ENCODE assay signal across 32 cellular contexts in the genomic region with DNA sequence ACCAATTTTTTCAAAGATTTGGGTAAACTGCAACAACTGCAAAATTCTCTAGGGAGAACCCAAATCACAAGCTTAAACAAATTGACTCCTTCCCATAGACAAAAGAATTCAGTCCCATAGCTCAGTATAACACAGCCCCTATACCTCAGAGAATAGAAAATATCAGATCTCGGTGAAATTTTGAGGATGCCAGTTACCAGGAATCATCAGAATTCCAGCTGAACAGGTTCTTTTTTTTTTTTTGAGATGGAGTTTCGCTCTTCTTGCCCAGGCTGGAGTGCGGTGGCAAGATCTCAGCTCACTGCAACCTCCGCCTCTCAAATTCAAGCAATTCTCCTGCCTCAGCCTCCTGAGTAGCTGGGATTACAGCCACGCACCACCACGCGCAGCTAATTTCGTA. TPM values are rescaled to one million over a fixed set of nuclear protein-coding genes. Genes with fewer than 3 reads are reported as not detected.
DNase-seq lines count a peak whose midpoint lies in the region; ATAC-seq lines count a peak whose summit lies in the region.
"Had no signal": no experiment of that assay in that cellular context is flagged by ENCODE, and none has a peak within 500 bp of the region (broad histone marks: within the 10 kb centered on the region; RNA-seq: fewer than 3 reads in every experiment).

No MANE protein-coding gene starts in this region.

- H3K9ac ChIP-seq in SK-N-MC (ENCODE audit: insufficient read length) = no peak overlapping the region
- H3K9ac ChIP-seq in trophoblast cell (ENCODE audit: low read length) = no peak overlapping the region
- H3K9ac ChIP-seq: BLaER1; BLaER1 treated with 17β-estradiol and CSF1 and Interleukin-3, amounts not matched to agents 10 nM and 100 nM had no signal

- no peak overlapping the region for H3K4ac ChIP-seq in trophoblast cell (ENCODE audit: low read depth, low read length)

- H2BK5ac ChIP-seq in trophoblast cell (ENCODE audit: low read depth, low read length, poor library complexity) = no peak overlapping the region

- DNase-seq in SK-N-MC (ENCODE audit: low read depth, low spot score) = no peak
- DNase-seq in T-helper 17 cell = no peak
- DNase-seq in trophoblast cell = peak; percentile 51 to 91
- DNase-seq in NCI-H1105 (lab: John Stamatoyannopoulos, UW) = no peak
- no peak for DNase-seq in activated naive CD4-positive, alpha-beta T cell treated with anti-CD3 and anti-CD28 coated beads, Interleukin-2, amount 50 U/mL, for 72 hours (ENCODE audit: low spot score in 2 of 2)
- DNase-seq in CD4-positive, alpha-beta memory T cell = no peak
- DNase-seq: 8988T; ACHN; AML-193; BE2C; C1 segment of cervical spinal cord; Caco-2; Calu3; CD4-positive, alpha-beta T cell; CD4-positive, CD25-positive, alpha-beta regulatory T cell; CD8-positive, alpha-beta memory T cell; CD8-positive, alpha-beta T cell; COR-L47; DMS 273 treated with DMSO at 0.1 percent for 48 hours; DMS153; DMS53; DMS79; DMS79 treated with DMSO at 0.1 percent for 48 hours; DND-41; EL had no signal

- peaks cover 0 to 3% of the 10 kb centered on the region in 2 experiments for H3K4me1 ChIP-seq in trophoblast cell (ENCODE audit: control insufficient read depth in 1 of 2, insufficient read depth in 2 of 2, low read length in 2 of 2)
- no peaks in the 10 kb centered on the region for H3K4me1 ChIP-seq in CD4-positive, alpha-beta memory T cell (ENCODE audit: insufficient read depth, low read length)
- H3K4me1 ChIP-seq: A549; BE2C; BLaER1; BLaER1 treated with 17β-estradiol and CSF1 and Interleukin-3, amounts not matched to agents 10 nM and 100 nM; Caco-2 had no signal

- H4K91ac ChIP-seq in trophoblast cell (ENCODE audit: low read depth, low read length) = no peak overlapping the region

- H3K36me3 ChIP-seq in SK-N-MC (ENCODE audit: insufficient read depth, low read length) = no peaks in the 10 kb centered on the region; the same call in 1 of the 2 replicates
- peaks cover 12 to 15% of the 10 kb centered on the region in 2 experiments for H3K36me3 ChIP-seq in trophoblast cell (ENCODE audit: control insufficient read depth in 1 of 2, insufficient read depth in 2 of 2, low read length in 2 of 2)
- H3K36me3 ChIP-seq in CD4-positive, alpha-beta memory T cell (ENCODE audit: insufficient read depth, low read length) = peaks cover 19% of the 10 kb centered on the region

- H3K27ac Mint-ChIP-seq in T-helper 17 cell = peak overlapping the region; percentile 32
- no peak overlapping the region for H3K27ac Mint-ChIP-seq in activated naive CD4-positive, alpha-beta T cell treated with anti-CD3 and anti-CD28 coated beads, Interleukin-2, amount 50 U/mL, for 72 hours
- H3K27ac Mint-ChIP-seq in CD4-positive, alpha-beta memory T cell = no peak overlapping the region
- H3K27ac Mint-ChIP-seq: B cell; CD4-positive, alpha-beta T cell; CD8-positive, alpha-beta T cell had no signal

- no peak overlapping the region for H2BK120ac ChIP-seq in trophoblast cell (ENCODE audit: insufficient read depth, low read length, poor library complexity)

- no peaks in the 10 kb centered on the region for H3K27me3 Mint-ChIP-seq in T-helper 17 cell
- no peaks in the 10 kb centered on the region for H3K27me3 Mint-ChIP-seq in CD4-positive, alpha-beta memory T cell
- H3K27me3 Mint-ChIP-seq: B cell; CD4-positive, alpha-beta T cell; CD4-positive, CD25-positive, alpha-beta regulatory T cell had no signal

- POLR2A ChIA-PET in CD4-positive, alpha-beta memory T cell (lab: Charles Lee; ENCODE audit: partially characterized antibody) = no interaction called here

- peaks cover 3% of the 10 kb centered on the region for H3K4me1 Mint-ChIP-seq in T-helper 17 cell
- peaks cover 0 to 2% (median under 1%) of the 10 kb centered on the region in 4 donors for H3K4me1 Mint-ChIP-seq in CD4-positive, alpha-beta memory T cell
- H3K4me1 Mint-ChIP-seq: B cell, CD14-positive monocyte had no signal

- no peaks in the 10 kb centered on the region for H3K9me3 Mint-ChIP-seq in activated naive CD4-positive, alpha-beta T cell treated with anti-CD3 and anti-CD28 coated beads, Interleukin-2, amount 50 U/mL, for 72 hours
- H3K9me3 Mint-ChIP-seq in CD4-positive, alpha-beta memory T cell = no peaks in the 10 kb centered on the region
- H3K9me3 Mint-ChIP-seq: CD4-positive, alpha-beta T cell; CD4-positive, CD25-positive, alpha-beta regulatory T cell; CD8-positive, alpha-beta memory T cell; CD8-positive, alpha-beta T cell had no signal

- H4K8ac ChIP-seq in trophoblast cell (ENCODE audit: low read depth, low read length) = no peak overlapping the region

- H4K12ac ChIP-seq in trophoblast cell (ENCODE audit: low read depth, low read length) = no peak overlapping the region

- H3K18ac ChIP-seq in trophoblast cell (ENCODE audit: low read length) = no peak overlapping the region

- CTCF ChIA-PET in CD4-positive, alpha-beta memory T cell (lab: Charles Lee; ENCODE audit: partially characterized antibody) = interaction anchor here (1.1 kb wide), 1 partner anchor 644 kb away, joined by 3 read pairs; no protein-coding TSS in a partner anchor

- H2BK12ac ChIP-seq in trophoblast cell (ENCODE audit: low read length) = no peak overlapping the region

- no peak overlapping the region for H3K4me2 ChIP-seq in trophoblast cell (ENCODE audit: low read length)
- H3K4me2 ChIP-seq: A549; BLaER1; BLaER1 treated with 17β-estradiol and CSF1 and Interleukin-3, amounts not matched to agents 10 nM and 100 nM had no signal

- H3K4me3 ChIP-seq in SK-N-MC = no peak overlapping the region
- no peak overlapping the region for H3K4me3 ChIP-seq in trophoblast cell (ENCODE audit: low read depth, low read length)
- H3K4me3 ChIP-seq in CD4-positive, alpha-beta memory T cell (ENCODE audit: low read length in 2 of 2) = no peak overlapping the region
- H3K4me3 ChIP-seq: A549; BLaER1; BLaER1 treated with 17β-estradiol and CSF1 and Interleukin-3, amounts not matched to agents 10 nM and 100 nM had no signal

- no peak overlapping the region for H3K4me3 Mint-ChIP-seq in T-helper 17 cell
- H3K4me3 Mint-ChIP-seq in CD4-positive, alpha-beta memory T cell = no peak overlapping the region
- H3K4me3 Mint-ChIP-seq: B cell; CD14-positive monocyte; CD4-positive, alpha-beta T cell; CD4-positive, CD25-positive, alpha-beta regulatory T cell; CD8-positive, alpha-beta memory T cell; CD8-positive, alpha-beta T cell had no signal

- H3K14ac ChIP-seq in trophoblast cell (ENCODE audit: low read length) = no peak overlapping the region

- H2AFZ ChIP-seq in trophoblast cell (ENCODE audit: insufficient read depth, low read length, poor library complexity) = no peak overlapping the region

- no peak overlapping the region for H3K23ac ChIP-seq in trophoblast cell (ENCODE audit: low read length)

- intact Hi-C loops in CD4-positive, alpha-beta memory T cell (cut with micrococcal nuclease) = no loop called here

- H3K36me3 Mint-ChIP-seq in T-helper 17 cell (ENCODE audit: low read depth) = no peaks in the 10 kb centered on the region
- H3K36me3 Mint-ChIP-seq in activated naive CD4-positive, alpha-beta T cell treated with anti-CD3 and anti-CD28 coated beads, Interleukin-2, amount 50 U/mL, for 72 hours = peaks cover under 1 to 5% of the 10 kb centered on the region in 2 donors
- peaks cover 33 to 58% of the 10 kb centered on the region in 2 donors for H3K36me3 Mint-ChIP-seq in CD4-positive, alpha-beta memory T cell

- H3K79me1 ChIP-seq in trophoblast cell (ENCODE audit: low read length) = peaks cover 2% of the 10 kb centered on the region

- ATAC-seq in T-helper 17 cell = no peak
- ATAC-seq in activated naive CD4-positive, alpha-beta T cell treated with anti-CD3 and anti-CD28 coated beads, Interleukin-2, amount 50 U/mL, for 72 hours = no peak
- ATAC-seq: A549; CD8-positive, alpha-beta T cell had no signal

- H2AK5ac ChIP-seq in trophoblast cell (ENCODE audit: low read length) = no peak overlapping the region

- H3K27me3 ChIP-seq in trophoblast cell (ENCODE audit: insufficient read depth, low read length) = no peaks in the 10 kb centered on the region
- no peaks in the 10 kb centered on the region for H3K27me3 ChIP-seq in CD4-positive, alpha-beta memory T cell (ENCODE audit: insufficient read depth, low read length)
- H3K27me3 ChIP-seq: BE2C; BLaER1; BLaER1 treated with 17β-estradiol and CSF1 and Interleukin-3, amounts not matched to agents 10 nM and 100 nM had no signal

- no CpG with 5 or more reads among the region's 8 CpGs for WGBS in trophoblast cell (ENCODE audit: extremely low coverage, insufficient coverage, insufficient read length)

- H3K27ac ChIP-seq in SK-N-MC = peak overlapping the region; percentile 71; the same call in 1 of the 2 replicates
- no peak overlapping the region for H3K27ac ChIP-seq in trophoblast cell (ENCODE audit: low read depth, low read length)
- H3K27ac ChIP-seq in CD4-positive, alpha-beta memory T cell (ENCODE audit: low read depth, low read length) = no peak overlapping the region
- H3K27ac ChIP-seq: 22Rv1; A549; BLaER1; BLaER1 treated with 17β-estradiol and CSF1 and Interleukin-3, amounts not matched to agents 10 nM and 100 nM; C4-2B had no signal

- H3K9me3 ChIP-seq in SK-N-MC (ENCODE audit: low read depth, low read length) = no peaks in the 10 kb centered on the region
- no peaks in the 10 kb centered on the region for H3K9me3 ChIP-seq in T-helper 17 cell (ENCODE audit: control insufficient read depth, low read length, poor library complexity, severe bottlenecking)
- H3K9me3 ChIP-seq in trophoblast cell (ENCODE audit: insufficient read depth, low read depth, low read length) = no peaks in the 10 kb centered on the region
- H3K9me3 ChIP-seq in CD4-positive, alpha-beta memory T cell (ENCODE audit: control insufficient read depth in 1 of 2, low read length in 2 of 2) = no peaks in the 10 kb centered on the region
- H3K9me3 ChIP-seq: A549, BE2C, BLaER1, Caco-2 had no signal

- no peaks in the 10 kb centered on the region for H3K79me2 ChIP-seq in trophoblast cell (ENCODE audit: control insufficient read depth, insufficient read depth, low read length, poor library complexity)

RNA-seq across cellular contexts. Expression of gene ZFYVE1, which starts 36.7 kb away (rescaled TPM):
- total RNA-seq in T-helper 17 cell = 10 to 100 TPM; 11.0 to 17.9 TPM
- polyA plus RNA-seq in trophoblast cell (2013) = 11.5 and 12.0 TPM in 2 replicates
- 10 to 100 TPM; 13.9 to 23.1 TPM for total RNA-seq in activated naive CD4-positive, alpha-beta T cell treated with anti-CD3 and anti-CD28 coated beads, Interleukin-2, amount 50 U/mL, for 72 hours
- total RNA-seq in CD4-positive, alpha-beta memory T cell = 10 to 100 TPM; 18.7 to 21.5 TPM
- polyA plus RNA-seq in CD4-positive, alpha-beta memory T cell = 10 to 100 TPM in 1 of 2 donors, 1 to 10 TPM in 1; 4.5 to 11.0 TPM

Comparison
In these comparisons a context has a peak if more than half of its experiments do, and no peak if none do; other contexts are left out.
1. DNase-seq: peak in trophoblast cell (2 of 2); none in SK-N-MC (single experiment), T-helper 17 cell (0 of 3), NCI-H1105 (single experiment), activated naive CD4-positive, alpha-beta T cell treated with anti-CD3 and anti-CD28 coated beads, Interleukin-2, amount 50 U/mL, for 72 hours (0 of 2) and CD4-positive, alpha-beta memory T cell (0 of 5).